8 cellular contexts compared by ENCODE assay signal in genomic region chr5:114346171-114346570, GRCh38. TPM values are rescaled to one million over a fixed set of nuclear protein-coding genes. Genes with fewer than 3 reads are reported as not detected.
"Had no signal": no experiment of that assay in that cellular context is flagged by ENCODE, and none has a peak within 500 bp of the region (broad histone marks: within the 10 kb centered on the region; RNA-seq: fewer than 3 reads in every experiment).

No MANE protein-coding gene starts in this region.

- DNase-seq: GM23248, H9, HCEC 1CT, KBM-7 had no signal

- H3K4me1 Mint-ChIP-seq: IgD-negative memory B cell had no signal

- H3K9ac ChIP-seq: GM23248 had no signal

- H3K27ac Mint-ChIP-seq: H9, IgD-negative memory B cell had no signal

- H3K4me3 Mint-ChIP-seq: H9, IgD-negative memory B cell had no signal

- H2AFZ ChIP-seq: GM23248 had no signal

- H3K27ac ChIP-seq: GM23248, HL-60 had no signal

- H3K4me3 ChIP-seq: GM23248 had no signal

- H3K36me3 Mint-ChIP-seq: IgD-negative memory B cell had no signal

RNA-seq across cellular contexts. Expression of gene KCNN2, which starts 15.7 kb away (rescaled TPM):
- total RNA-seq: GM23248, HepG2, HT1080 had no signal
